1 cellular context compared by ENCODE assay signal in genomic region chr11:62612366-62613274, GRCh38.
TF ChIP-seq lines count a peak whose summit lies in the region.

Gene EML3, minus strand, starts transcription at chr11:62612775. Its CDS starts 318 bp downstream, at chr11:62612457.
A gene with protein sequence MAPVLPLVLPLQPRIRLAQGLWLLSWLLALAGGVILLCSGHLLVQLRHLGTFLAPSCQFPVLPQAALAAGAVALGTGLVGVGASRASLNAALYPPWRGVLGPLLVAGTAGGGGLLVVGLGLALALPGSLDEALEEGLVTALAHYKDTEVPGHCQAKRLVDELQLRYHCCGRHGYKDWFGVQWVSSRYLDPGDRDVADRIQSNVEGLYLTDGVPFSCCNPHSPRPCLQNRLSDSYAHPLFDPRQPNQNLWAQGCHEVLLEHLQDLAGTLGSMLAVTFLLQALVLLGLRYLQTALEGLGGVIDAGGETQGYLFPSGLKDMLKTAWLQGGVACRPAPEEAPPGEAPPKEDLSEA (plus strand): TSS chr11:62613257. CDS start chr11:62613282, 25 bp downstream.

TF ChIP-seq in HepG2, 621 proteins besides CTCF, POLR2A, EP300 and RAD21 (continued from another document and continues in another):
- TF ChIP-seq ZHX2 (IDR thresholded peaks at IDR 0.05; ENCODE audit: low read depth) (no peak), ZHX2 (CRISPR knock-in tag; IDR thresholded peaks at IDR 0.05; ENCODE audit: borderline replicate concordance) (no peak), ZNF724P (CRISPR knock-in tag; IDR thresholded peaks at IDR 0.05; ENCODE audit: borderline replicate concordance) (no peak), DMAP1 (CRISPR knock-in tag; IDR thresholded peaks at IDR 0.05) (no peak), HOXD1 (CRISPR knock-in tag; IDR thresholded peaks at IDR 0.05) (no peak), ZFAT (CRISPR knock-in tag; conservative IDR thresholded peaks at IDR 0.05) (no peak), SUZ12 (IDR thresholded peaks at IDR 0.05; ENCODE audit: low read depth, low read length) (no peak), MAFK (conservative IDR thresholded peaks at IDR 0.05 in 1 of 2, IDR thresholded peaks at IDR 0.05 in 1 of 2; ENCODE audit: low read length in 2 of 2) (peak; percentile 50 to 54; a peak in 3 of 4 replicates), ZFP36L2 (CRISPR knock-in tag; IDR thresholded peaks at IDR 0.05) (no peak), EZH2 (conservative IDR thresholded peaks at IDR 0.05; ENCODE audit: low read depth, low read length) (no peak), NCOR1 (IDR thresholded peaks at IDR 0.05; ENCODE audit: borderline replicate concordance, low read length) (no peak), BRCA1 (CRISPR knock-in tag; IDR thresholded peaks at IDR 0.05) (no peak), ZNF317 (CRISPR knock-in tag; IDR thresholded peaks at IDR 0.05) (no peak), ZNF205 (CRISPR knock-in tag; IDR thresholded peaks at IDR 0.05) (no peak), HIVEP1 (CRISPR knock-in tag; IDR thresholded peaks at IDR 0.05) (peak; percentile 46; the same call in 1 of the 2 replicates), POGK (CRISPR knock-in tag; conservative IDR thresholded peaks at IDR 0.05) (peak; percentile 38; the same call in 1 of the 2 replicates), IKZF5 (CRISPR knock-in tag; IDR thresholded peaks at IDR 0.05) (peak; percentile 16; the same call in 1 of the 2 replicates), KLF11 (CRISPR knock-in tag; IDR thresholded peaks at IDR 0.05) (no peak), GABPB1 (CRISPR knock-in tag; IDR thresholded peaks at IDR 0.05) (peak; percentile 67; the same call in 1 of the 2 replicates), MEIS2 (CRISPR knock-in tag; IDR thresholded peaks at IDR 0.05) (0 out of 2 replicates have a peak, but pooled peaks have one; percentile 9), ZSCAN25 (CRISPR knock-in tag; IDR thresholded peaks at IDR 0.05) (no peak), ZNF83 (CRISPR knock-in tag; IDR thresholded peaks at IDR 0.05; ENCODE audit: borderline replicate concordance) (no peak), ZNF232 (CRISPR knock-in tag; IDR thresholded peaks at IDR 0.05; ENCODE audit: borderline replicate concordance) (no peak), ZNF660 (CRISPR knock-in tag; IDR thresholded peaks at IDR 0.05; ENCODE audit: borderline replicate concordance, low read depth) (no peak)
- TF ChIP-seq, protein P1, sequence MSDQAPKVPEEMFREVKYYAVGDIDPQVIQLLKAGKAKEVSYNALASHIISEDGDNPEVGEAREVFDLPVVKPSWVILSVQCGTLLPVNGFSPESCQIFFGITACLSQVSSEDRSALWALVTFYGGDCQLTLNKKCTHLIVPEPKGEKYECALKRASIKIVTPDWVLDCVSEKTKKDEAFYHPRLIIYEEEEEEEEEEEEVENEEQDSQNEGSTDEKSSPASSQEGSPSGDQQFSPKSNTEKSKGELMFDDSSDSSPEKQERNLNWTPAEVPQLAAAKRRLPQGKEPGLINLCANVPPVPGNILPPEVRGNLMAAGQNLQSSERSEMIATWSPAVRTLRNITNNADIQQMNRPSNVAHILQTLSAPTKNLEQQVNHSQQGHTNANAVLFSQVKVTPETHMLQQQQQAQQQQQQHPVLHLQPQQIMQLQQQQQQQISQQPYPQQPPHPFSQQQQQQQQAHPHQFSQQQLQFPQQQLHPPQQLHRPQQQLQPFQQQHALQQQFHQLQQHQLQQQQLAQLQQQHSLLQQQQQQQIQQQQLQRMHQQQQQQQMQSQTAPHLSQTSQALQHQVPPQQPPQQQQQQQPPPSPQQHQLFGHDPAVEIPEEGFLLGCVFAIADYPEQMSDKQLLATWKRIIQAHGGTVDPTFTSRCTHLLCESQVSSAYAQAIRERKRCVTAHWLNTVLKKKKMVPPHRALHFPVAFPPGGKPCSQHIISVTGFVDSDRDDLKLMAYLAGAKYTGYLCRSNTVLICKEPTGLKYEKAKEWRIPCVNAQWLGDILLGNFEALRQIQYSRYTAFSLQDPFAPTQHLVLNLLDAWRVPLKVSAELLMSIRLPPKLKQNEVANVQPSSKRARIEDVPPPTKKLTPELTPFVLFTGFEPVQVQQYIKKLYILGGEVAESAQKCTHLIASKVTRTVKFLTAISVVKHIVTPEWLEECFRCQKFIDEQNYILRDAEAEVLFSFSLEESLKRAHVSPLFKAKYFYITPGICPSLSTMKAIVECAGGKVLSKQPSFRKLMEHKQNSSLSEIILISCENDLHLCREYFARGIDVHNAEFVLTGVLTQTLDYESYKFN (CRISPR knock-in tag; conservative IDR thresholded peaks at IDR 0.05) = no peak
- TF ChIP-seq, protein P2, sequence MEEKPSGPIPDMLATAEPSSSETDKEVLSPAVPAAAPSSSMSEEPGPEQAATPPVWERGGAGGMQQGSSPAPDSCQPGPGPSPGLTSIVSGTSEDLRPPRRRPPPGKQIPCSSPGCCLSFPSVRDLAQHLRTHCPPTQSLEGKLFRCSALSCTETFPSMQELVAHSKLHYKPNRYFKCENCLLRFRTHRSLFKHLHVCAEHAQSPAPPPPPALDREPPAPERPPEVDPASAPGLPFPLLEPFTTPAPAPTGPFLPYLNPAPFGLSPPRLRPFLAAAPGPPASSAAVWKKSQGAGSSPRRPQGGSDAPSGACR (CRISPR knock-in tag; IDR thresholded peaks at IDR 0.05) = peak; percentile 24; the same call in 1 of the 2 replicates
- TF ChIP-seq, protein P3, sequence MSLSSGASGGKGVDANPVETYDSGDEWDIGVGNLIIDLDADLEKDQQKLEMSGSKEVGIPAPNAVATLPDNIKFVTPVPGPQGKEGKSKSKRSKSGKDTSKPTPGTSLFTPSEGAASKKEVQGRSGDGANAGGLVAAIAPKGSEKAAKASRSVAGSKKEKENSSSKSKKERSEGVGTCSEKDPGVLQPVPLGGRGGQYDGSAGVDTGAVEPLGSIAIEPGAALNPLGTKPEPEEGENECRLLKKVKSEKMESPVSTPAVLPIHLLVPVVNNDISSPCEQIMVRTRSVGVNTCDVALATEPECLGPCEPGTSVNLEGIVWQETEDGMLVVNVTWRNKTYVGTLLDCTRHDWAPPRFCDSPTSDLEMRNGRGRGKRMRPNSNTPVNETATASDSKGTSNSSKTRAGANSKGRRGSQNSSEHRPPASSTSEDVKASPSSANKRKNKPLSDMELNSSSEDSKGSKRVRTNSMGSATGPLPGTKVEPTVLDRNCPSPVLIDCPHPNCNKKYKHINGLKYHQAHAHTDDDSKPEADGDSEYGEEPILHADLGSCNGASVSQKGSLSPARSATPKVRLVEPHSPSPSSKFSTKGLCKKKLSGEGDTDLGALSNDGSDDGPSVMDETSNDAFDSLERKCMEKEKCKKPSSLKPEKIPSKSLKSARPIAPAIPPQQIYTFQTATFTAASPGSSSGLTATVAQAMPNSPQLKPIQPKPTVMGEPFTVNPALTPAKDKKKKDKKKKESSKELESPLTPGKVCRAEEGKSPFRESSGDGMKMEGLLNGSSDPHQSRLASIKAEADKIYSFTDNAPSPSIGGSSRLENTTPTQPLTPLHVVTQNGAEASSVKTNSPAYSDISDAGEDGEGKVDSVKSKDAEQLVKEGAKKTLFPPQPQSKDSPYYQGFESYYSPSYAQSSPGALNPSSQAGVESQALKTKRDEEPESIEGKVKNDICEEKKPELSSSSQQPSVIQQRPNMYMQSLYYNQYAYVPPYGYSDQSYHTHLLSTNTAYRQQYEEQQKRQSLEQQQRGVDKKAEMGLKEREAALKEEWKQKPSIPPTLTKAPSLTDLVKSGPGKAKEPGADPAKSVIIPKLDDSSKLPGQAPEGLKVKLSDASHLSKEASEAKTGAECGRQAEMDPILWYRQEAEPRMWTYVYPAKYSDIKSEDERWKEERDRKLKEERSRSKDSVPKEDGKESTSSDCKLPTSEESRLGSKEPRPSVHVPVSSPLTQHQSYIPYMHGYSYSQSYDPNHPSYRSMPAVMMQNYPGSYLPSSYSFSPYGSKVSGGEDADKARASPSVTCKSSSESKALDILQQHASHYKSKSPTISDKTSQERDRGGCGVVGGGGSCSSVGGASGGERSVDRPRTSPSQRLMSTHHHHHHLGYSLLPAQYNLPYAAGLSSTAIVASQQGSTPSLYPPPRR (CRISPR knock-in tag; IDR thresholded peaks at IDR 0.05; ENCODE audit: borderline replicate concordance) = no peak
- TF ChIP-seq, protein P4, sequence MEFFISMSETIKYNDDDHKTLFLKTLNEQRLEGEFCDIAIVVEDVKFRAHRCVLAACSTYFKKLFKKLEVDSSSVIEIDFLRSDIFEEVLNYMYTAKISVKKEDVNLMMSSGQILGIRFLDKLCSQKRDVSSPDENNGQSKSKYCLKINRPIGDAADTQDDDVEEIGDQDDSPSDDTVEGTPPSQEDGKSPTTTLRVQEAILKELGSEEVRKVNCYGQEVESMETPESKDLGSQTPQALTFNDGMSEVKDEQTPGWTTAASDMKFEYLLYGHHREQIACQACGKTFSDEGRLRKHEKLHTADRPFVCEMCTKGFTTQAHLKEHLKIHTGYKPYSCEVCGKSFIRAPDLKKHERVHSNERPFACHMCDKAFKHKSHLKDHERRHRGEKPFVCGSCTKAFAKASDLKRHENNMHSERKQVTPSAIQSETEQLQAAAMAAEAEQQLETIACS (CRISPR knock-in tag; IDR thresholded peaks at IDR 0.05) = no peak
